In the genomic region with DNA sequence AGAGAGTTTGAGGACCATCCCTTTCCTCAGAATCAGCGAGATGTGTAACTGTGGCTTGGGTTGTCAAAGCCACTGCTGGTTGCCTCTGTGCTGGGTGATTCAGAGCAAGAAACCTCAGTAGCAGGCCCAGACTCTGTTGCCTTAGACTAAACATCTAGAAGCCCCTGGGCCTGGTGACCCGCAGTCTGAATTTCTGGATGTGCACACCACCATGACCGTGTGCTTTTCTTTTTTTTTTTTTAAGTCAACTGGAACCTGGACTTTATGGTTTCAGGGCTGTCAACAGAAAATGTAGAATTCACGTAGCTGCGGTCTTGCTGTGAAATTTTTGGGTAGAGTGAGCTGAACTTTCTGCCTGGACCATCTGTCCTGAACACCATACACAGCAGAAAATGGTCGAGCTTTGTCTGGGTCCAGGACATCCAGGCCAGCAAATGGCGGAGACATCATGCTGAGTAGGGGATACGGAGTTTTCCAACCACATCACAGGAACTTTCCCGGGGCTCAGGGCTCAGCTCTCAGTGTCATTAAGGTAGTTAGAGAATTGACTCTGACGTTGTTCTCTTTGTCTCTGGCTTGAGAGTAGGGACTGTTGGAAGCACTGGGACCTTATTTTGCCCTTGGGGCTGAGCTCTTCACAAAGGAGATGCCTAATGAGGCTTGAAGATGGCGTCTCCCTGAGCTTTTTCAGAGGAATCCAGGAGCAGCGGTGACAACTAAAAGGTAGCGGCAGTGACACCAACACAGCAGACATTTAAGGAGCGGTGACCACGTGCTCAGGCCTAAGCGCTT, we compare ENCODE assay signal across 1 cellular context.
TF ChIP-seq lines count a peak whose summit lies in the region.

No MANE protein-coding gene starts in this region.

TF ChIP-seq in GM12878, 131 proteins besides CTCF, POLR2A, EP300 and RAD21 (continued from another document and continues in another):
- TF ChIP-seq, protein P1, sequence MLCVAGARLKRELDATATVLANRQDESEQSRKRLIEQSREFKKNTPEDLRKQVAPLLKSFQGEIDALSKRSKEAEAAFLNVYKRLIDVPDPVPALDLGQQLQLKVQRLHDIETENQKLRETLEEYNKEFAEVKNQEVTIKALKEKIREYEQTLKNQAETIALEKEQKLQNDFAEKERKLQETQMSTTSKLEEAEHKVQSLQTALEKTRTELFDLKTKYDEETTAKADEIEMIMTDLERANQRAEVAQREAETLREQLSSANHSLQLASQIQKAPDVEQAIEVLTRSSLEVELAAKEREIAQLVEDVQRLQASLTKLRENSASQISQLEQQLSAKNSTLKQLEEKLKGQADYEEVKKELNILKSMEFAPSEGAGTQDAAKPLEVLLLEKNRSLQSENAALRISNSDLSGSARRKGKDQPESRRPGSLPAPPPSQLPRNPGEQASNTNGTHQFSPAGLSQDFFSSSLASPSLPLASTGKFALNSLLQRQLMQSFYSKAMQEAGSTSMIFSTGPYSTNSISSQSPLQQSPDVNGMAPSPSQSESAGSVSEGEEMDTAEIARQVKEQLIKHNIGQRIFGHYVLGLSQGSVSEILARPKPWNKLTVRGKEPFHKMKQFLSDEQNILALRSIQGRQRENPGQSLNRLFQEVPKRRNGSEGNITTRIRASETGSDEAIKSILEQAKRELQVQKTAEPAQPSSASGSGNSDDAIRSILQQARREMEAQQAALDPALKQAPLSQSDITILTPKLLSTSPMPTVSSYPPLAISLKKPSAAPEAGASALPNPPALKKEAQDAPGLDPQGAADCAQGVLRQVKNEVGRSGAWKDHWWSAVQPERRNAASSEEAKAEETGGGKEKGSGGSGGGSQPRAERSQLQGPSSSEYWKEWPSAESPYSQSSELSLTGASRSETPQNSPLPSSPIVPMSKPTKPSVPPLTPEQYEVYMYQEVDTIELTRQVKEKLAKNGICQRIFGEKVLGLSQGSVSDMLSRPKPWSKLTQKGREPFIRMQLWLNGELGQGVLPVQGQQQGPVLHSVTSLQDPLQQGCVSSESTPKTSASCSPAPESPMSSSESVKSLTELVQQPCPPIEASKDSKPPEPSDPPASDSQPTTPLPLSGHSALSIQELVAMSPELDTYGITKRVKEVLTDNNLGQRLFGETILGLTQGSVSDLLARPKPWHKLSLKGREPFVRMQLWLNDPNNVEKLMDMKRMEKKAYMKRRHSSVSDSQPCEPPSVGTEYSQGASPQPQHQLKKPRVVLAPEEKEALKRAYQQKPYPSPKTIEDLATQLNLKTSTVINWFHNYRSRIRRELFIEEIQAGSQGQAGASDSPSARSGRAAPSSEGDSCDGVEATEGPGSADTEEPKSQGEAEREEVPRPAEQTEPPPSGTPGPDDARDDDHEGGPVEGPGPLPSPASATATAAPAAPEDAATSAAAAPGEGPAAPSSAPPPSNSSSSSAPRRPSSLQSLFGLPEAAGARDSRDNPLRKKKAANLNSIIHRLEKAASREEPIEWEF (IDR thresholded peaks at IDR 0.05; ENCODE audit: insufficient replicate concordance, low read depth, low read length): no peak
- no peak for TF ChIP-seq HDAC6 (IDR thresholded peaks at IDR 0.05; ENCODE audit: unreplicated experiment)
- TF ChIP-seq, protein P2, sequence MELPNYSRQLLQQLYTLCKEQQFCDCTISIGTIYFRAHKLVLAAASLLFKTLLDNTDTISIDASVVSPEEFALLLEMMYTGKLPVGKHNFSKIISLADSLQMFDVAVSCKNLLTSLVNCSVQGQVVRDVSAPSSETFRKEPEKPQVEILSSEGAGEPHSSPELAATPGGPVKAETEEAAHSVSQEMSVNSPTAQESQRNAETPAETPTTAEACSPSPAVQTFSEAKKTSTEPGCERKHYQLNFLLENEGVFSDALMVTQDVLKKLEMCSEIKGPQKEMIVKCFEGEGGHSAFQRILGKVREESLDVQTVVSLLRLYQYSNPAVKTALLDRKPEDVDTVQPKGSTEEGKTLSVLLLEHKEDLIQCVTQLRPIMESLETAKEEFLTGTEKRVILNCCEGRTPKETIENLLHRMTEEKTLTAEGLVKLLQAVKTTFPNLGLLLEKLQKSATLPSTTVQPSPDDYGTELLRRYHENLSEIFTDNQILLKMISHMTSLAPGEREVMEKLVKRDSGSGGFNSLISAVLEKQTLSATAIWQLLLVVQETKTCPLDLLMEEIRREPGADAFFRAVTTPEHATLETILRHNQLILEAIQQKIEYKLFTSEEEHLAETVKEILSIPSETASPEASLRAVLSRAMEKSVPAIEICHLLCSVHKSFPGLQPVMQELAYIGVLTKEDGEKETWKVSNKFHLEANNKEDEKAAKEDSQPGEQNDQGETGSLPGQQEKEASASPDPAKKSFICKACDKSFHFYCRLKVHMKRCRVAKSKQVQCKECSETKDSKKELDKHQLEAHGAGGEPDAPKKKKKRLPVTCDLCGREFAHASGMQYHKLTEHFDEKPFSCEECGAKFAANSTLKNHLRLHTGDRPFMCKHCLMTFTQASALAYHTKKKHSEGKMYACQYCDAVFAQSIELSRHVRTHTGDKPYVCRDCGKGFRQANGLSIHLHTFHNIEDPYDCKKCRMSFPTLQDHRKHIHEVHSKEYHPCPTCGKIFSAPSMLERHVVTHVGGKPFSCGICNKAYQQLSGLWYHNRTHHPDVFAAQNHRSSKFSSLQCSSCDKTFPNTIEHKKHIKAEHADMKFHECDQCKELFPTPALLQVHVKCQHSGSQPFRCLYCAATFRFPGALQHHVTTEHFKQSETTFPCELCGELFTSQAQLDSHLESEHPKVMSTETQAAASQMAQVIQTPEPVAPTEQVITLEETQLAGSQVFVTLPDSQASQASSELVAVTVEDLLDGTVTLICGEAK (IDR thresholded peaks at IDR 0.05; ENCODE audit: borderline replicate concordance): no peak
- TF ChIP-seq, protein P3, sequence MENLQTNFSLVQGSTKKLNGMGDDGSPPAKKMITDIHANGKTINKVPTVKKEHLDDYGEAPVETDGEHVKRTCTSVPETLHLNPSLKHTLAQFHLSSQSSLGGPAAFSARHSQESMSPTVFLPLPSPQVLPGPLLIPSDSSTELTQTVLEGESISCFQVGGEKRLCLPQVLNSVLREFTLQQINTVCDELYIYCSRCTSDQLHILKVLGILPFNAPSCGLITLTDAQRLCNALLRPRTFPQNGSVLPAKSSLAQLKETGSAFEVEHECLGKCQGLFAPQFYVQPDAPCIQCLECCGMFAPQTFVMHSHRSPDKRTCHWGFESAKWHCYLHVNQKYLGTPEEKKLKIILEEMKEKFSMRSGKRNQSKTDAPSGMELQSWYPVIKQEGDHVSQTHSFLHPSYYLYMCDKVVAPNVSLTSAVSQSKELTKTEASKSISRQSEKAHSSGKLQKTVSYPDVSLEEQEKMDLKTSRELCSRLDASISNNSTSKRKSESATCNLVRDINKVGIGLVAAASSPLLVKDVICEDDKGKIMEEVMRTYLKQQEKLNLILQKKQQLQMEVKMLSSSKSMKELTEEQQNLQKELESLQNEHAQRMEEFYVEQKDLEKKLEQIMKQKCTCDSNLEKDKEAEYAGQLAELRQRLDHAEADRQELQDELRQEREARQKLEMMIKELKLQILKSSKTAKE (IDR thresholded peaks at IDR 0.05; ENCODE audit: low read depth, poor library complexity, severe bottlenecking): peak; percentile 88
- TF ChIP-seq, protein P4, sequence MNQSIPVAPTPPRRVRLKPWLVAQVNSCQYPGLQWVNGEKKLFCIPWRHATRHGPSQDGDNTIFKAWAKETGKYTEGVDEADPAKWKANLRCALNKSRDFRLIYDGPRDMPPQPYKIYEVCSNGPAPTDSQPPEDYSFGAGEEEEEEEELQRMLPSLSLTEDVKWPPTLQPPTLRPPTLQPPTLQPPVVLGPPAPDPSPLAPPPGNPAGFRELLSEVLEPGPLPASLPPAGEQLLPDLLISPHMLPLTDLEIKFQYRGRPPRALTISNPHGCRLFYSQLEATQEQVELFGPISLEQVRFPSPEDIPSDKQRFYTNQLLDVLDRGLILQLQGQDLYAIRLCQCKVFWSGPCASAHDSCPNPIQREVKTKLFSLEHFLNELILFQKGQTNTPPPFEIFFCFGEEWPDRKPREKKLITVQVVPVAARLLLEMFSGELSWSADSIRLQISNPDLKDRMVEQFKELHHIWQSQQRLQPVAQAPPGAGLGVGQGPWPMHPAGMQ (IDR thresholded peaks at IDR 0.05; ENCODE audit: borderline replicate concordance): no peak
- TF ChIP-seq, protein P5, sequence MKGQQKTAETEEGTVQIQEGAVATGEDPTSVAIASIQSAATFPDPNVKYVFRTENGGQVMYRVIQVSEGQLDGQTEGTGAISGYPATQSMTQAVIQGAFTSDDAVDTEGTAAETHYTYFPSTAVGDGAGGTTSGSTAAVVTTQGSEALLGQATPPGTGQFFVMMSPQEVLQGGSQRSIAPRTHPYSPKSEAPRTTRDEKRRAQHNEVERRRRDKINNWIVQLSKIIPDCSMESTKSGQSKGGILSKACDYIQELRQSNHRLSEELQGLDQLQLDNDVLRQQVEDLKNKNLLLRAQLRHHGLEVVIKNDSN (IDR thresholded peaks at IDR 0.05; ENCODE audit: borderline replicate concordance, extremely low read length, insufficient read depth, low read depth, low read length): no peak
- TF ChIP-seq RCOR1 (conservative IDR thresholded peaks at IDR 0.05; ENCODE audit: low read depth, low read length): 0 out of 2 replicates have a peak, but pooled peaks have one; percentile 69
- peak; percentile 63; the same call in 1 of the 2 replicates for TF ChIP-seq CREM (IDR thresholded peaks at IDR 0.05; ENCODE audit: low read depth)
- TF ChIP-seq, protein P6, sequence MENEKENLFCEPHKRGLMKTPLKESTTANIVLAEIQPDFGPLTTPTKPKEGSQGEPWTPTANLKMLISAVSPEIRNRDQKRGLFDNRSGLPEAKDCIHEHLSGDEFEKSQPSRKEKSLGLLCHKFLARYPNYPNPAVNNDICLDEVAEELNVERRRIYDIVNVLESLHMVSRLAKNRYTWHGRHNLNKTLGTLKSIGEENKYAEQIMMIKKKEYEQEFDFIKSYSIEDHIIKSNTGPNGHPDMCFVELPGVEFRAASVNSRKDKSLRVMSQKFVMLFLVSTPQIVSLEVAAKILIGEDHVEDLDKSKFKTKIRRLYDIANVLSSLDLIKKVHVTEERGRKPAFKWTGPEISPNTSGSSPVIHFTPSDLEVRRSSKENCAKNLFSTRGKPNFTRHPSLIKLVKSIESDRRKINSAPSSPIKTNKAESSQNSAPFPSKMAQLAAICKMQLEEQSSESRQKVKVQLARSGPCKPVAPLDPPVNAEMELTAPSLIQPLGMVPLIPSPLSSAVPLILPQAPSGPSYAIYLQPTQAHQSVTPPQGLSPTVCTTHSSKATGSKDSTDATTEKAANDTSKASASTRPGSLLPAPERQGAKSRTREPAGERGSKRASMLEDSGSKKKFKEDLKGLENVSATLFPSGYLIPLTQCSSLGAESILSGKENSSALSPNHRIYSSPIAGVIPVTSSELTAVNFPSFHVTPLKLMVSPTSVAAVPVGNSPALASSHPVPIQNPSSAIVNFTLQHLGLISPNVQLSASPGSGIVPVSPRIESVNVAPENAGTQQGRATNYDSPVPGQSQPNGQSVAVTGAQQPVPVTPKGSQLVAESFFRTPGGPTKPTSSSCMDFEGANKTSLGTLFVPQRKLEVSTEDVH (IDR thresholded peaks at IDR 0.05; ENCODE audit: low read depth, partially characterized antibody): no peak
- TF ChIP-seq, protein P7, sequence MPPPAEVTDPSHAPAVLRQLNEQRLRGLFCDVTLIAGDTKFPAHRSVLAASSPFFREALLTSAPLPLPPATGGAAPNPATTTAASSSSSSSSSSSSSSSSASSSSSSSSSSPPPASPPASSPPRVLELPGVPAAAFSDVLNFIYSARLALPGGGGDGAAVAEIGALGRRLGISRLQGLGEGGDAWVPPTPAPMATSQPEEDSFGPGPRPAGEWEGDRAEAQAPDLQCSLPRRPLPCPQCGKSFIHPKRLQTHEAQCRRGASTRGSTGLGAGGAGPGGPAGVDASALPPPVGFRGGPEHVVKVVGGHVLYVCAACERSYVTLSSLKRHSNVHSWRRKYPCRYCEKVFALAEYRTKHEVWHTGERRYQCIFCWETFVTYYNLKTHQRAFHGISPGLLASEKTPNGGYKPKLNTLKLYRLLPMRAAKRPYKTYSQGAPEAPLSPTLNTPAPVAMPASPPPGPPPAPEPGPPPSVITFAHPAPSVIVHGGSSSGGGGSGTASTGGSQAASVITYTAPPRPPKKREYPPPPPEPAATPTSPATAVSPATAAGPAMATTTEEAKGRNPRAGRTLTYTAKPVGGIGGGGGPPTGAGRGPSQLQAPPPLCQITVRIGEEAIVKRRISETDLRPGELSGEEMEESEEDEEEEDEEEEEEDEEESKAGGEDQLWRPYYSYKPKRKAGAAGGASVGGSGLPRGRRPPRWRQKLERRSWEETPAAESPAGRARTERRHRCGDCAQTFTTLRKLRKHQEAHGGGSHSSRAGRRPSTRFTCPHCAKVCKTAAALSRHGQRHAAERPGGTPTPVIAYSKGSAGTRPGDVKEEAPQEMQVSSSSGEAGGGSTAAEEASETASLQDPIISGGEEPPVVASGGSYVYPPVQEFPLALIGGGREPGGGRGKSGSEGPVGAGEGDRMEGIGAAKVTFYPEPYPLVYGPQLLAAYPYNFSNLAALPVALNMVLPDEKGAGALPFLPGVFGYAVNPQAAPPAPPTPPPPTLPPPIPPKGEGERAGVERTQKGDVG (CRISPR knock-in tag; IDR thresholded peaks at IDR 0.05): no peak
- no peak for TF ChIP-seq MEF2A (IDR thresholded peaks at IDR 0.05; ENCODE audit: insufficient read depth, low read depth, low read length)
- TF ChIP-seq ATF7 (IDR thresholded peaks at IDR 0.05; ENCODE audit: low read depth): peak; percentile 56; the same call in 1 of the 2 replicates
- TF ChIP-seq SMC3 (IDR thresholded peaks at IDR 0.05; ENCODE audit: borderline replicate concordance, low read length): peak; percentile 30; the same call in 1 of the 2 replicates
- TF ChIP-seq HCFC1 (IDR thresholded peaks at IDR 0.05; ENCODE audit: low read length): no peak
- no peak for TF ChIP-seq RBBP5 (conservative IDR thresholded peaks at IDR 0.05)
- TF ChIP-seq SMAD5 (IDR thresholded peaks at IDR 0.05; ENCODE audit: low read depth): no peak
- TF ChIP-seq CBFB (IDR thresholded peaks at IDR 0.05; ENCODE audit: low read depth): peak; percentile 78
- TF ChIP-seq, protein P8, sequence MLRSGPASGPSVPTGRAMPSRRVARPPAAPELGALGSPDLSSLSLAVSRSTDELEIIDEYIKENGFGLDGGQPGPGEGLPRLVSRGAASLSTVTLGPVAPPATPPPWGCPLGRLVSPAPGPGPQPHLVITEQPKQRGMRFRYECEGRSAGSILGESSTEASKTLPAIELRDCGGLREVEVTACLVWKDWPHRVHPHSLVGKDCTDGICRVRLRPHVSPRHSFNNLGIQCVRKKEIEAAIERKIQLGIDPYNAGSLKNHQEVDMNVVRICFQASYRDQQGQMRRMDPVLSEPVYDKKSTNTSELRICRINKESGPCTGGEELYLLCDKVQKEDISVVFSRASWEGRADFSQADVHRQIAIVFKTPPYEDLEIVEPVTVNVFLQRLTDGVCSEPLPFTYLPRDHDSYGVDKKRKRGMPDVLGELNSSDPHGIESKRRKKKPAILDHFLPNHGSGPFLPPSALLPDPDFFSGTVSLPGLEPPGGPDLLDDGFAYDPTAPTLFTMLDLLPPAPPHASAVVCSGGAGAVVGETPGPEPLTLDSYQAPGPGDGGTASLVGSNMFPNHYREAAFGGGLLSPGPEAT (IDR thresholded peaks at IDR 0.05; ENCODE audit: low read depth): peak; percentile 79; the same call in 1 of the 2 replicates
- TF ChIP-seq, protein P9, sequence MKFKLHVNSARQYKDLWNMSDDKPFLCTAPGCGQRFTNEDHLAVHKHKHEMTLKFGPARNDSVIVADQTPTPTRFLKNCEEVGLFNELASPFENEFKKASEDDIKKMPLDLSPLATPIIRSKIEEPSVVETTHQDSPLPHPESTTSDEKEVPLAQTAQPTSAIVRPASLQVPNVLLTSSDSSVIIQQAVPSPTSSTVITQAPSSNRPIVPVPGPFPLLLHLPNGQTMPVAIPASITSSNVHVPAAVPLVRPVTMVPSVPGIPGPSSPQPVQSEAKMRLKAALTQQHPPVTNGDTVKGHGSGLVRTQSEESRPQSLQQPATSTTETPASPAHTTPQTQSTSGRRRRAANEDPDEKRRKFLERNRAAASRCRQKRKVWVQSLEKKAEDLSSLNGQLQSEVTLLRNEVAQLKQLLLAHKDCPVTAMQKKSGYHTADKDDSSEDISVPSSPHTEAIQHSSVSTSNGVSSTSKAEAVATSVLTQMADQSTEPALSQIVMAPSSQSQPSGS (IDR thresholded peaks at IDR 0.05; ENCODE audit: low read length): peak; percentile 80; the same call in 1 of the 2 replicates
- peak; percentile 91 for TF ChIP-seq NFIC (IDR thresholded peaks at IDR 0.05; ENCODE audit: low read depth, low read length)
- TF ChIP-seq IKZF1 (conservative IDR thresholded peaks at IDR 0.05): peak; percentile 73
- peak; percentile 50; the same call in 1 of the 3 replicates for TF ChIP-seq POU2F2 (IDR thresholded peaks at IDR 0.05; ENCODE audit: borderline replicate concordance, low read depth, low read length)
- TF ChIP-seq ZBED1 (IDR thresholded peaks at IDR 0.05; ENCODE audit: borderline replicate concordance): peak; percentile 76; the same call in 1 of the 2 replicates
